Comparison of ENCODE assay signal across 8 cellular contexts in genomic region chr1:21262282-21263051, GRCh38. TPM values are rescaled to one million over a fixed set of nuclear protein-coding genes. Genes with fewer than 3 reads are reported as not detected.
DNase-seq lines count a peak whose midpoint lies in the region; ATAC-seq and TF ChIP-seq lines count a peak whose summit lies in the region.

No MANE protein-coding gene starts in this region.

- no peaks in the 10 kb centered on the region for H3K36me3 ChIP-seq in prostate gland

- intact Hi-C loops in activated CD4-positive, alpha-beta T cell treated with anti-CD3 and anti-CD28 coated beads, Interleukin-2, amount 10 ng/mL, durations not matched to agents 24 days and 14 days (cut with micrococcal nuclease), result no loop called here
- intact Hi-C loops in activated T-helper 2 cell treated with anti-CD3 and anti-CD28 coated beads, Interferon-gamma antibody, Interleukin-2, Interleukin-4, amounts not matched to agents 10 μg/mL and 5 μg/mL and 100 μg/mL, durations not matched to agents 14 hours and 24 hours and 36 hours (cut with micrococcal nuclease), result no loop called here
- intact Hi-C loops in cardiac septum (cut with DNase I) (loop anchor here (2.0 to 5.0 kb wide), 2 partner anchors 82 to 325 kb away; no protein-coding TSS in a partner anchor), prostate gland (cut with DNase I) (loop anchor here (5.0 kb wide), 1 partner anchor 80 kb away; no protein-coding TSS in a partner anchor)

- H3K9me3 Mint-ChIP-seq in activated CD4-positive, alpha-beta T cell treated with anti-CD3 and anti-CD28 coated beads, Interleukin-2, amount 10 ng/mL, durations not matched to agents 24 days and 14 days, result no peaks in the 10 kb centered on the region
- H3K9me3 Mint-ChIP-seq in activated T-helper 2 cell treated with anti-CD3 and anti-CD28 coated beads, Interferon-gamma antibody, Interleukin-2, Interleukin-4, amounts not matched to agents 10 μg/mL and 5 μg/mL and 100 μg/mL, durations not matched to agents 14 hours and 24 hours and 36 hours, result no peaks in the 10 kb centered on the region

- H3K27me3 Mint-ChIP-seq in activated CD4-positive, alpha-beta T cell treated with anti-CD3 and anti-CD28 coated beads, Interleukin-2, amount 10 ng/mL, durations not matched to agents 24 days and 14 days, result no peaks in the 10 kb centered on the region
- H3K27me3 Mint-ChIP-seq in activated T-helper 2 cell treated with anti-CD3 and anti-CD28 coated beads, Interferon-gamma antibody, Interleukin-2, Interleukin-4, amounts not matched to agents 10 μg/mL and 5 μg/mL and 100 μg/mL, durations not matched to agents 14 hours and 24 hours and 36 hours (ENCODE audit: low read depth), result no peaks in the 10 kb centered on the region

- ATAC-seq in HG03571 (IDR thresholded peaks at IDR 0.05; ENCODE audit: unreplicated experiment), result no peak
- ATAC-seq in HG03025 (IDR thresholded peaks at IDR 0.05; ENCODE audit: low FRiP score, unreplicated experiment), result no peak

- 42% methylated on average over 23 of the region's 23 CpGs for WGBS in prostate gland

- peak in 1 of 4 experiments; percentile 4 for TF ChIP-seq CTCF in prostate gland (IDR thresholded peaks at IDR 0.05)

- H3K4me3 Mint-ChIP-seq in activated CD4-positive, alpha-beta T cell treated with anti-CD3 and anti-CD28 coated beads, Interleukin-2, amount 10 ng/mL, durations not matched to agents 24 days and 14 days, result peak overlapping the region; percentile 23
- H3K4me3 Mint-ChIP-seq in activated T-helper 2 cell treated with anti-CD3 and anti-CD28 coated beads, Interferon-gamma antibody, Interleukin-2, Interleukin-4, amounts not matched to agents 10 μg/mL and 5 μg/mL and 100 μg/mL, durations not matched to agents 14 hours and 24 hours and 36 hours (ENCODE audit: low read depth), result no peak overlapping the region

- no peak for TF ChIP-seq POLR2A in prostate gland (IDR thresholded peaks at IDR 0.05)

- H3K27ac ChIP-seq in prostate gland, result peak overlapping the region; percentile 73 to 84

- peaks cover 11% of the 10 kb centered on the region for H3K4me1 ChIP-seq in prostate gland (replicated peaks)

- peak overlapping the region; percentile 89 for H3K27ac Mint-ChIP-seq in activated CD4-positive, alpha-beta T cell treated with anti-CD3 and anti-CD28 coated beads, Interleukin-2, amount 10 ng/mL, durations not matched to agents 24 days and 14 days
- H3K27ac Mint-ChIP-seq in activated T-helper 2 cell treated with anti-CD3 and anti-CD28 coated beads, Interferon-gamma antibody, Interleukin-2, Interleukin-4, amounts not matched to agents 10 μg/mL and 5 μg/mL and 100 μg/mL, durations not matched to agents 14 hours and 24 hours and 36 hours, result peak overlapping the region; percentile 9

- peaks cover 49% of the 10 kb centered on the region for H3K4me1 Mint-ChIP-seq in activated CD4-positive, alpha-beta T cell treated with anti-CD3 and anti-CD28 coated beads, Interleukin-2, amount 10 ng/mL, durations not matched to agents 24 days and 14 days
- H3K4me1 Mint-ChIP-seq in activated T-helper 2 cell treated with anti-CD3 and anti-CD28 coated beads, Interferon-gamma antibody, Interleukin-2, Interleukin-4, amounts not matched to agents 10 μg/mL and 5 μg/mL and 100 μg/mL, durations not matched to agents 14 hours and 24 hours and 36 hours (ENCODE audit: low read depth), result peaks cover 42% of the 10 kb centered on the region

- no peaks in the 10 kb centered on the region for H3K9me3 ChIP-seq in prostate gland

- H3K4me3 ChIP-seq in prostate gland, result no peak overlapping the region

- DNase-seq in activated CD4-positive, alpha-beta T cell treated with anti-CD3 and anti-CD28 coated beads, Interleukin-2, amount 10 ng/mL, durations not matched to agents 24 days and 14 days, result no peak
- no peak for DNase-seq in activated CD4-positive, alpha-beta T cell treated with anti-CD3 and anti-CD28 coated beads, Interleukin-2, amount 50 U/mL, for 4 hours
- no peak for DNase-seq in activated T-helper 2 cell treated with anti-CD3 and anti-CD28 coated beads, Interferon-gamma antibody, Interleukin-2, Interleukin-4, amounts not matched to agents 10 μg/mL and 5 μg/mL and 100 μg/mL, durations not matched to agents 14 hours and 24 hours and 36 hours (ENCODE audit: low spot score)
- DNase-seq in cardiac septum (ENCODE audit: low spot score) (peak; percentile 85), prostate gland (ENCODE audit: low spot score) (peak; percentile 33), NCI-H2196 (lab: John Stamatoyannopoulos, UW; ENCODE audit: unreplicated experiment) (no peak)

- no peaks in the 10 kb centered on the region for H3K27me3 ChIP-seq in prostate gland (replicated peaks; ENCODE audit: insufficient read depth)

- peaks cover 50% of the 10 kb centered on the region for H3K36me3 Mint-ChIP-seq in activated CD4-positive, alpha-beta T cell treated with anti-CD3 and anti-CD28 coated beads, Interleukin-2, amount 10 ng/mL, durations not matched to agents 24 days and 14 days (ENCODE audit: low read depth)
- H3K36me3 Mint-ChIP-seq in activated T-helper 2 cell treated with anti-CD3 and anti-CD28 coated beads, Interferon-gamma antibody, Interleukin-2, Interleukin-4, amounts not matched to agents 10 μg/mL and 5 μg/mL and 100 μg/mL, durations not matched to agents 14 hours and 24 hours and 36 hours (ENCODE audit: low read depth), result peaks cover 58% of the 10 kb centered on the region

RNA-seq across cellular contexts. Expression of gene ECE1, which starts 27.8 kb away (rescaled TPM):
- 133 and 134 TPM in 2 replicates for total RNA-seq in activated CD4-positive, alpha-beta T cell treated with anti-CD3 and anti-CD28 coated beads, Interleukin-2, amount 10 ng/mL, durations not matched to agents 24 days and 14 days
- total RNA-seq in activated T-helper 2 cell treated with anti-CD3 and anti-CD28 coated beads, Interferon-gamma antibody, Interleukin-2, Interleukin-4, amounts not matched to agents 10 μg/mL and 5 μg/mL and 100 μg/mL, durations not matched to agents 14 hours and 24 hours and 36 hours, result 94.1 and 97.0 TPM in 2 replicates
- total RNA-seq in cardiac septum, result 55.8 TPM
- 100 to 1,000 TPM; 113 to 146 TPM for total RNA-seq in prostate gland

Comparison
In these comparisons a context has a peak if more than half of its experiments do, and no peak if none do; other contexts are left out.
1. DNase-seq: peak in cardiac septum (single experiment) and prostate gland (single experiment); none in activated CD4-positive, alpha-beta T cell treated with anti-CD3 and anti-CD28 coated beads, Interleukin-2, amount 10 ng/mL, durations not matched to agents 24 days and 14 days (single experiment), activated CD4-positive, alpha-beta T cell treated with anti-CD3 and anti-CD28 coated beads, Interleukin-2, amount 50 U/mL, for 4 hours (0 of 2), activated T-helper 2 cell treated with anti-CD3 and anti-CD28 coated beads, Interferon-gamma antibody, Interleukin-2, Interleukin-4, amounts not matched to agents 10 μg/mL and 5 μg/mL and 100 μg/mL, durations not matched to agents 14 hours and 24 hours and 36 hours (single experiment) and NCI-H2196 (single experiment).
2. intact Hi-C loops: an anchor here in cardiac septum (2.0 to 5.0 kb wide) and prostate gland (5.0 kb wide); none called in activated CD4-positive, alpha-beta T cell treated with anti-CD3 and anti-CD28 coated beads, Interleukin-2, amount 10 ng/mL, durations not matched to agents 24 days and 14 days and activated T-helper 2 cell treated with anti-CD3 and anti-CD28 coated beads, Interferon-gamma antibody, Interleukin-2, Interleukin-4, amounts not matched to agents 10 μg/mL and 5 μg/mL and 100 μg/mL, durations not matched to agents 14 hours and 24 hours and 36 hours.